Comparison of ENCODE assay signal across 1 cellular context in genomic region chr4:26860157-26860921, GRCh38.
A peak's percentile ranks its signal among the peaks of the same experiment; 100 is the strongest.
TF ChIP-seq lines count a peak whose summit lies in the region.

STIM2 (plus strand) TSS chr4:26860841.

TF ChIP-seq in K562, 482 proteins besides CTCF, POLR2A, EP300 and RAD21 (continued from another document and continues in another):
- TF ChIP-seq TAF1 (IDR thresholded peaks at IDR 0.05; ENCODE audit: control insufficient read depth, extremely low read depth, insufficient read depth, low read length, severe bottlenecking) (peak; percentile 77), PML (IDR thresholded peaks at IDR 0.05; ENCODE audit: low read length) (no peak), ZNF696 (CRISPR knock-in tag; conservative IDR thresholded peaks at IDR 0.05) (no peak), THAP12 (CRISPR knock-in tag; IDR thresholded peaks at IDR 0.05) (peak; percentile 70; the same call in 1 of the 2 replicates), JUNB (CRISPR knock-in tag; conservative IDR thresholded peaks at IDR 0.05) (no peak), THAP7 (CRISPR knock-in tag; IDR thresholded peaks at IDR 0.05) (peak; percentile 45; the same call in 1 of the 2 replicates), FOXJ2 (tag; IDR thresholded peaks at IDR 0.05) (no peak), DEAF1 (CRISPR knock-in tag; IDR thresholded peaks at IDR 0.05) (0 out of 2 replicates have a peak, but pooled peaks have one; percentile 45), CEBPB (tag; IDR thresholded peaks at IDR 0.05) (peak; percentile 15; the same call in 1 of the 2 replicates), CXXC5 (CRISPR knock-in tag; IDR thresholded peaks at IDR 0.05) (peak; percentile 97), ATF3 (IDR thresholded peaks at IDR 0.05) (no peak), ATF3 (CRISPR knock-in tag; conservative IDR thresholded peaks at IDR 0.05) (no peak), ZNF512 (tag; IDR thresholded peaks at IDR 0.05) (no peak), ZFX (CRISPR knock-in tag; IDR thresholded peaks at IDR 0.05) (no peak), MYC (IDR thresholded peaks at IDR 0.05; ENCODE audit: low read depth, low read length) (peak; percentile 27; the same call in 1 of the 2 replicates), MYC (CRISPR knock-in tag; IDR thresholded peaks at IDR 0.05; ENCODE audit: borderline replicate concordance, low read depth) (no peak), CBX2 (IDR thresholded peaks at IDR 0.05; ENCODE audit: insufficient read depth, low read length, poor library complexity, severe bottlenecking) (no peak), FOXJ3 (CRISPR knock-in tag; IDR thresholded peaks at IDR 0.05) (no peak), ZNF318 (IDR thresholded peaks at IDR 0.05; ENCODE audit: borderline replicate concordance in 1 of 2, low read depth in 1 of 2) (no peak), NR3C1 (CRISPR knock-in tag; IDR thresholded peaks at IDR 0.05) (no peak), NFATC3 (IDR thresholded peaks at IDR 0.05) (no peak), MBD2 (IDR thresholded peaks at IDR 0.05; ENCODE audit: borderline replicate concordance, low read depth) (peak; percentile 56), ARID3B (CRISPR knock-in tag; IDR thresholded peaks at IDR 0.05; ENCODE audit: borderline replicate concordance) (no peak), SOX6 (IDR thresholded peaks at IDR 0.05) (peak; percentile 50), RFX1 (IDR thresholded peaks at IDR 0.05) (no peak), SLC30A9 (CRISPR knock-in tag; IDR thresholded peaks at IDR 0.05) (no peak), HDAC1 (IDR thresholded peaks at IDR 0.05) (peak in 1 of 2 experiments; percentile 33; a peak in 1 of 4 replicates), POLR2H (tag; IDR thresholded peaks at IDR 0.05; ENCODE audit: low read depth) (peak; percentile 78), ELF1 (tag; IDR thresholded peaks at IDR 0.05) (no peak), NFRKB (IDR thresholded peaks at IDR 0.05; ENCODE audit: low read depth) (no peak), PHF20 (IDR thresholded peaks at IDR 0.05; ENCODE audit: partially characterized antibody) (no peak), NCOR1 (IDR thresholded peaks at IDR 0.05) (no peak), MAFK (IDR thresholded peaks at IDR 0.05; ENCODE audit: low read length) (no peak), ZNF133 (CRISPR knock-in tag; IDR thresholded peaks at IDR 0.05) (no peak), BRF1 (IDR thresholded peaks at IDR 0.05; ENCODE audit: borderline replicate concordance, extremely low read depth, insufficient read length) (no peak), CHAMP1 (IDR thresholded peaks at IDR 0.05) (no peak), ZNF785 (CRISPR knock-in tag; IDR thresholded peaks at IDR 0.05) (no peak), MED1 (CRISPR knock-in tag; IDR thresholded peaks at IDR 0.05; ENCODE audit: borderline replicate concordance) (no peak), NR4A1 (CRISPR knock-in tag; IDR thresholded peaks at IDR 0.05) (no peak), NR4A1 (tag; IDR thresholded peaks at IDR 0.05) (no peak), TEAD2 (tag; IDR thresholded peaks at IDR 0.05) (no peak), MTA2 (IDR thresholded peaks at IDR 0.05; ENCODE audit: low read depth) (0 out of 2 replicates have a peak, but pooled peaks have one; percentile 53), ZNF699 (CRISPR knock-in tag; IDR thresholded peaks at IDR 0.05; ENCODE audit: insufficient replicate concordance) (no peak), ZNF431 (CRISPR knock-in tag; IDR thresholded peaks at IDR 0.05) (no peak), PYGO2 (tag; IDR thresholded peaks at IDR 0.05) (no peak), ZNF263 (CRISPR knock-in tag; IDR thresholded peaks at IDR 0.05; ENCODE audit: borderline replicate concordance) (no peak)
